In genomic region chr10:62017141-62017870, GRCh38 we compare ENCODE assay signal across 9 cellular contexts.
A peak's percentile ranks its signal among the peaks of the same experiment; 100 is the strongest.
DNase-seq lines count a peak whose midpoint lies in the region; ATAC-seq and TF ChIP-seq lines count a peak whose summit lies in the region.
"Had no signal": no experiment of that assay in that cellular context is flagged by ENCODE, and none has a peak within 500 bp of the region (broad histone marks: within the 10 kb centered on the region; RNA-seq: fewer than 3 reads in every experiment).

No MANE protein-coding gene starts in this region.

- H3K9me3 ChIP-seq in T-helper 17 cell (ENCODE audit: control insufficient read depth, low read length, poor library complexity, severe bottlenecking) (no peaks in the 10 kb centered on the region), psoas muscle (no peaks in the 10 kb centered on the region)

- peak; percentile 89 for DNase-seq in GM04503 (ENCODE audit: low read depth)
- DNase-seq in T-helper 17 cell = no peak
- DNase-seq in psoas muscle = no peak
- no peak for DNase-seq in activated CD4-positive, alpha-beta T cell treated with anti-CD3 and anti-CD28 coated beads, Interleukin-2, amount 50 U/mL, for 48 hours
- no peak for DNase-seq in activated CD4-positive, alpha-beta T cell treated with anti-CD3 and anti-CD28 coated beads, Interleukin-2, amount 10 ng/mL, durations not matched to agents 7 days and 5 days
- DNase-seq in NK-92 treated with Interleukin-12 subunit alpha and Interleukin-12 subunit beta, amount 100 ng/mL, for 24 hours (lab: John Stamatoyannopoulos, UW) = no peak
- DNase-seq: NCI-H1436 treated with DMSO at 0.1 percent for 48 hours had no signal

- intact Hi-C loops in psoas muscle (cut with DNase I) = no loop called here

- no peaks in the 10 kb centered on the region for H3K27me3 ChIP-seq in psoas muscle (ENCODE audit: insufficient read depth in 3 of 3, low read length in 2 of 3)

- H3K4me3 ChIP-seq in psoas muscle = no peak overlapping the region

- H3K4me1 ChIP-seq in psoas muscle = peaks cover 44% of the 10 kb centered on the region

- H3K4me3 Mint-ChIP-seq in T-helper 17 cell = no peak overlapping the region
- no peak overlapping the region for H3K4me3 Mint-ChIP-seq in activated CD4-positive, alpha-beta T cell treated with anti-CD3 and anti-CD28 coated beads, Interleukin-2, amount 10 ng/mL, durations not matched to agents 7 days and 5 days

- H3K9me3 Mint-ChIP-seq in activated CD4-positive, alpha-beta T cell treated with anti-CD3 and anti-CD28 coated beads, Interleukin-2, amount 10 ng/mL, durations not matched to agents 7 days and 5 days = peaks cover 7% of the 10 kb centered on the region

- TF ChIP-seq CTCF in psoas muscle (IDR thresholded peaks at IDR 0.05) = no peak

- no peaks in the 10 kb centered on the region for H3K36me3 ChIP-seq in psoas muscle (ENCODE audit: insufficient read depth in 1 of 2, low read depth in 1 of 2)

- POLR2A ChIA-PET in activated CD4-positive, alpha-beta T cell treated with anti-CD3 and anti-CD28 coated beads, Interleukin-2, amount 10 ng/mL, durations not matched to agents 7 days and 5 days (lab: Charles Lee) = no interaction called here

- peak overlapping the region; percentile 47 for H3K27ac Mint-ChIP-seq in T-helper 17 cell
- no peak overlapping the region for H3K27ac Mint-ChIP-seq in activated CD4-positive, alpha-beta T cell treated with anti-CD3 and anti-CD28 coated beads, Interleukin-2, amount 10 ng/mL, durations not matched to agents 7 days and 5 days

- H3K36me3 Mint-ChIP-seq in T-helper 17 cell (ENCODE audit: low read depth) = no peaks in the 10 kb centered on the region
- peaks cover 58% of the 10 kb centered on the region for H3K36me3 Mint-ChIP-seq in activated CD4-positive, alpha-beta T cell treated with anti-CD3 and anti-CD28 coated beads, Interleukin-2, amount 10 ng/mL, durations not matched to agents 7 days and 5 days (ENCODE audit: low read depth)

- CTCF ChIA-PET in activated CD4-positive, alpha-beta T cell treated with anti-CD3 and anti-CD28 coated beads, Interleukin-2, amount 10 ng/mL, durations not matched to agents 7 days and 5 days (lab: Charles Lee) = interaction anchor here (15.2 kb wide), 1 partner anchor 24 kb away, joined by 164 read pairs; no protein-coding TSS in a partner anchor

- WGBS in psoas muscle, 3 donors = 61 to 71% (median 61%) methylated on average over 7 of the region's 7 CpGs

- ATAC-seq in GM21786 (IDR thresholded peaks at IDR 0.05; ENCODE audit: unreplicated experiment) (peak; percentile 19), T-helper 17 cell (peak; percentile 53), psoas muscle (peak in 1 of 4 donors; percentile 31), GM18861 (IDR thresholded peaks at IDR 0.05; ENCODE audit: unreplicated experiment) (no peak)

- H3K4me1 Mint-ChIP-seq in T-helper 17 cell = peaks cover 17% of the 10 kb centered on the region
- peaks cover 59% of the 10 kb centered on the region for H3K4me1 Mint-ChIP-seq in activated CD4-positive, alpha-beta T cell treated with anti-CD3 and anti-CD28 coated beads, Interleukin-2, amount 10 ng/mL, durations not matched to agents 7 days and 5 days

- H3K27ac ChIP-seq in psoas muscle = peak overlapping the region; percentile 11

- H3K27me3 Mint-ChIP-seq in T-helper 17 cell = no peaks in the 10 kb centered on the region
- H3K27me3 Mint-ChIP-seq in activated CD4-positive, alpha-beta T cell treated with anti-CD3 and anti-CD28 coated beads, Interleukin-2, amount 10 ng/mL, durations not matched to agents 7 days and 5 days = no peaks in the 10 kb centered on the region
